In genomic region chr12:121843236-121843982, GRCh38 we compare ENCODE assay signal across 15 cellular contexts. TPM values are rescaled to one million over a fixed set of nuclear protein-coding genes. Genes with fewer than 3 reads are reported as not detected.
"Had no signal": no experiment of that assay in that cellular context is flagged by ENCODE, and none has a peak within 500 bp of the region (broad histone marks: within the 10 kb centered on the region; RNA-seq: fewer than 3 reads in every experiment).

No MANE protein-coding gene starts in this region.

- H3K4me3 Mint-ChIP-seq: activated naive CD8-positive, alpha-beta T cell treated with anti-CD3 and anti-CD28 coated beads for 36 hours; memory B cell; natural killer cell had no signal

- DNase-seq: activated naive CD8-positive, alpha-beta T cell treated with anti-CD3 and anti-CD28 coated beads for 36 hours; amygdala; body of pancreas; caudate nucleus; hippocampal formation; kidney; left ventricle myocardium inferior; natural killer cell; sigmoid colon; spleen; uterus had no signal

- ATAC-seq: body of pancreas, natural killer cell had no signal

- H3K9me3 ChIP-seq: body of pancreas, esophagus muscularis mucosa, left ventricle myocardium inferior, sigmoid colon, spleen, thoracic aorta, uterus had no signal

- H3K36me3 Mint-ChIP-seq: activated naive CD8-positive, alpha-beta T cell treated with anti-CD3 and anti-CD28 coated beads for 36 hours; memory B cell; natural killer cell had no signal

- H3K27me3 Mint-ChIP-seq: activated naive CD8-positive, alpha-beta T cell treated with anti-CD3 and anti-CD28 coated beads for 36 hours; memory B cell had no signal

- H3K9me3 Mint-ChIP-seq: activated naive CD8-positive, alpha-beta T cell treated with anti-CD3 and anti-CD28 coated beads for 36 hours; memory B cell; natural killer cell had no signal

- H3K27ac Mint-ChIP-seq: activated naive CD8-positive, alpha-beta T cell treated with anti-CD3 and anti-CD28 coated beads for 36 hours; memory B cell; natural killer cell had no signal

RNA-seq across cellular contexts. Expression of gene HPD, which starts 15.2 kb away (rescaled TPM):
- total RNA-seq: activated naive CD8-positive, alpha-beta T cell treated with anti-CD3 and anti-CD28 coated beads for 36 hours; natural killer cell; osteocyte had no signal
